8 cellular contexts compared by ENCODE assay signal in the genomic region with DNA sequence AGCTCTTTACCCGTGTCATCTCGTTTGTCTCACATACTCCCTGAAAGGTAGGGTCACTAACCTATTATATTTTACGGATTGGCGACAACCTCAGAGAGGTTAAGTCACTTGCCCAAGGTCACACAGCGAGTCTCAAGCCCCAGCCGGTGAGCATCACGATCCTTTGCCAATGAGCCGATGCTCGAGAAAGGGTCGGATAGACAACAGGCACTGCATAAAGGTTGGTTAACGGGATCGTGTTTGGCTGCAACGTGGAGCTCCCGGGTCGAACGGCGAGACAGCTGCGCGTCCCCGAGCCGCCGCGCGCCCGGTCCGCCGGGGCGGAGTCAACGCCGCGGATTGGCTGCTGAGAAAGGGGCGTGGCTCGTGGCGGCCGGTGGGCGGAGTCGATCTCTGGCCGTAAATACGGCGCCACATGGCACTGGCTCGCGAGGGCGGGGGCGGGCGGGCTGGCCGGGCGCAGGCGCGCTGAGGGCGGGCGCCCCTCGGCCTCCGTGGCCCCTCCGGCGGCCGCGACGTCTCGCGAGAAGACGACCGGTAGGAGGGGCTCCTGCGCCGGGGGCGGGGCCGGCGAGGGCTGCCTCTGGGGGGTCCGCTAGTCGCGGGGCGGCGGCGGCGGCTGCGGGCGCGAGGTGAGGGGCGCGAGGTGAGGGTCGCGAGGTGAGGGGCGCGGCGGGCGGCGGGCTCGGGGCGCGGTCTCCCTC. TPM values are rescaled to one million over a fixed set of nuclear protein-coding genes. Genes with fewer than 3 reads are reported as not detected.
DNase-seq lines count a peak whose midpoint lies in the region; ATAC-seq and TF ChIP-seq lines count a peak whose summit lies in the region.

A gene (plus strand): TSS at position 598 of the 704 bp plus-strand sequence. CDS start 29,029 bp downstream, outside the sequence.

- peak within 1 kb of the TSS; percentile 61 to 86 (median 79) for H3K27ac ChIP-seq in Peyer's patch
- peak within 1 kb of the TSS; percentile 81 to 86 (median 84) for H3K27ac ChIP-seq in esophagus muscularis mucosa (replicated peaks in 1 of 4)
- peak within 1 kb of the TSS; percentile 70 for H3K27ac ChIP-seq in muscle layer of colon (ENCODE audit: low read depth, low read length)

- peak; percentile 100 for DNase-seq in D341Med (ENCODE audit: low spot score)
- peak; percentile 70 for DNase-seq in KG1 (lab: John Stamatoyannopoulos, UW)
- DNase-seq in Peyer's patch = peak; percentile 96 to 98 (median 96)
- peak; percentile 92 for DNase-seq in activated T-helper 1 cell treated with Interleukin-2 at 50 U/mL for 16 hours (ENCODE audit: low read depth)
- peak; percentile 98 for DNase-seq in esophagus muscularis mucosa (ENCODE audit: extremely low spot score)
- DNase-seq in stimulated activated CD8-positive, alpha-beta memory T cell treated with anti-CD3 and anti-CD28 coated beads, Interleukin-4, amount 100 ng/mL, for 48 hours = peak; percentile 95

- ATAC-seq in GM21576 (IDR thresholded peaks at IDR 0.05; ENCODE audit: unreplicated experiment) = peak; percentile 44

- peak in 1 of 2 donors; percentile 30 for TF ChIP-seq POLR2A in Peyer's patch (IDR thresholded peaks at IDR 0.05)
- TF ChIP-seq POLR2A in esophagus muscularis mucosa (IDR thresholded peaks at IDR 0.05; ENCODE audit: low read depth) = no peak

- intact Hi-C loops in esophagus muscularis mucosa (cut with DNase I) = loop anchor here (1.0 kb wide), 1 partner anchor 47 kb away; no protein-coding TSS in a partner anchor

- no peaks in the 10 kb centered on the region for H3K36me3 ChIP-seq in Peyer's patch
- no peaks in the 10 kb centered on the region for H3K36me3 ChIP-seq in esophagus muscularis mucosa
- H3K36me3 ChIP-seq in muscle layer of colon (ENCODE audit: insufficient read depth, low read length) = no peaks in the 10 kb centered on the region

- H3K9ac ChIP-seq in muscle layer of colon (ENCODE audit: low read length) = no peak within 1 kb of the TSS

- no peaks in the 10 kb centered on the region for H3K27me3 ChIP-seq in Peyer's patch
- H3K27me3 ChIP-seq in esophagus muscularis mucosa = no peaks in the 10 kb centered on the region
- no peaks in the 10 kb centered on the region for H3K27me3 ChIP-seq in muscle layer of colon (ENCODE audit: control insufficient read depth in 1 of 2, insufficient read depth in 2 of 2, low read length in 2 of 2)

- H3K4me1 ChIP-seq in Peyer's patch (peaks cover 0 to 34% (median 12%) of the 10 kb centered on the region in 4 donors), esophagus muscularis mucosa (peaks cover 46 to 65% (median 59%) of the 10 kb centered on the region in 4 donors), muscle layer of colon (ENCODE audit: insufficient read depth, low read length) (peaks cover 25% of the 10 kb centered on the region)

- 6% methylated on average over 16 of the region's 89 CpGs for WGBS in esophagus muscularis mucosa

- TF ChIP-seq CTCF in Peyer's patch (IDR thresholded peaks at IDR 0.05) (no peak), esophagus muscularis mucosa (IDR thresholded peaks at IDR 0.05) (no peak)

- TF ChIP-seq EP300 in esophagus muscularis mucosa (IDR thresholded peaks at IDR 0.05) = no peak

- H3K9me3 ChIP-seq in Peyer's patch = no peaks in the 10 kb centered on the region
- no peaks in the 10 kb centered on the region for H3K9me3 ChIP-seq in esophagus muscularis mucosa
- no peaks in the 10 kb centered on the region for H3K9me3 ChIP-seq in muscle layer of colon (ENCODE audit: low read length)

- H3K4me3 ChIP-seq in Peyer's patch (peak within 1 kb of the TSS; percentile 75 to 92 (median 86)), esophagus muscularis mucosa (peak within 1 kb of the TSS; percentile 85 to 99 (median 97)), muscle layer of colon (ENCODE audit: low read depth in 1 of 2, low read length in 2 of 2) (peak within 1 kb of the TSS; percentile 61 to 83)

RNA-seq across cellular contexts. Expression of the gene that starts here (rescaled TPM):
- total RNA-seq in Peyer's patch (10 to 100 TPM in 3 of 4 donors, 1 to 10 TPM in 1; 6.0 to 17.3 (median 13.1) TPM), esophagus muscularis mucosa (10 to 100 TPM in 2 of 4 donors, 1 to 10 TPM in 2; 6.6 to 24.0 (median 14.8) TPM)

Comparison
In these comparisons a context has a peak if more than half of its experiments do, and no peak if none do; other contexts are left out.
1. Peak in every context shown above with its lines: DNase-seq, ATAC-seq, H3K4me3 ChIP-seq and H3K27ac ChIP-seq.